ENCODE assay signal across 18 cellular contexts in the genomic region with DNA sequence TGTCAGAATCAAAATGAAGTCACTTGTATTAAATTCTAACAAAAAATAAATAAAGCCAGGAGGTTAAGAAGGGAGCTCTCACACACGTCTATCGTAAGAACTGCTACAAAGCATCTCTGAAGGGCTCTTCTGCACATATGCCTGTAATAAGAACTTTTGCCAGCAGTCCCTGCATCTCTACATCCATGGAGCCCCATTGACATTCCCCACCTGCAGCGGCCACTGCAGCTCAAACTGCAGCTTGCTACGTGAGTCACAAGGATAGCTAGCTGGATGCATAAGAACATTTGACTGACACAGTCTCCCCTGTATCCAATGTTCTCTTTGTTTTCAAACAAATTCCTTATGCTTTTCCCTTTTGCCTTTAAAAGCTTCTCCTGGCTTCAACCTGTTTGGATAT.
"Had no signal": no experiment of that assay in that cellular context is flagged by ENCODE, and none has a peak within 500 bp of the region (broad histone marks: within the 10 kb centered on the region; RNA-seq: fewer than 3 reads in every experiment).

No MANE protein-coding gene starts in this region.

- H3K9me3 Mint-ChIP-seq: activated CD4-positive, alpha-beta memory T cell treated with anti-CD3 and anti-CD28 coated beads for 36 hours; natural killer cell treated with Interleukin-12 subunit alpha and Interleukin-12 subunit beta and Interleukin-15 and Interleukin-18, amount 100 ng/mL, for 72 hours had no signal

- H3K4me3 ChIP-seq: lower lobe of right lung, thyroid gland had no signal

- H3K27me3 ChIP-seq: thyroid gland had no signal

- H3K4me3 Mint-ChIP-seq: activated B cell treated with CpG ODN at 0.5 μM for 24 hours; activated CD4-positive, alpha-beta memory T cell treated with anti-CD3 and anti-CD28 coated beads for 36 hours; activated naive CD8-positive, alpha-beta T cell treated with anti-CD3 and anti-CD28 coated beads for 36 hours; effector memory CD8-positive, alpha-beta T cell; natural killer cell treated with Interleukin-12 subunit alpha and Interleukin-12 subunit beta and Interleukin-15 and Interleukin-18, amount 100 ng/mL, for 72 hours; T-helper 2 cell treated with Interferon-gamma antibody and Interleukin-4, amounts not matched to agents 5 μg/mL and 100 μg/mL, for 36 hours had no signal

- H3K9me3 ChIP-seq: lower lobe of right lung, thyroid gland had no signal

- DNase-seq: activated B cell treated with CpG ODN at 0.5 μM for 24 hours; activated CD4-positive, alpha-beta memory T cell treated with anti-CD3 and anti-CD28 coated beads for 36 hours; activated CD4-positive, alpha-beta T cell treated with anti-CD3 and anti-CD28 coated beads for 4 hours; activated naive CD8-positive, alpha-beta T cell treated with anti-CD3 and anti-CD28 coated beads for 36 hours; amniotic stem cell; dermis blood vessel endothelial cell; effector memory CD8-positive, alpha-beta T cell; foreskin melanocyte; hypothalamus; lower lobe of right lung; nucleus accumbens; retina; stimulated activated CD8-positive, alpha-beta memory T cell treated with anti-CD3 and anti-CD28 coated beads, Interleukin-4, amount 100 ng/mL, for 48 hours; stimulated activated naive CD4-positive, alpha-beta T cell treated with Interleukin-2 at 50 U/mL for 16 hours; thyroid gland had no signal

- H3K36me3 ChIP-seq: lower lobe of right lung, thyroid gland had no signal

- H3K27me3 Mint-ChIP-seq: activated B cell treated with CpG ODN at 0.5 μM for 24 hours; activated CD4-positive, alpha-beta memory T cell treated with anti-CD3 and anti-CD28 coated beads for 36 hours; activated naive CD8-positive, alpha-beta T cell treated with anti-CD3 and anti-CD28 coated beads for 36 hours; effector memory CD8-positive, alpha-beta T cell; natural killer cell treated with Interleukin-12 subunit alpha and Interleukin-12 subunit beta and Interleukin-15 and Interleukin-18, amount 100 ng/mL, for 72 hours had no signal

- H3K27ac ChIP-seq: epithelial cell of prostate, lower lobe of right lung, thyroid gland had no signal

- H3K27ac Mint-ChIP-seq: activated B cell treated with CpG ODN at 0.5 μM for 24 hours; activated CD4-positive, alpha-beta memory T cell treated with anti-CD3 and anti-CD28 coated beads for 36 hours; activated naive CD8-positive, alpha-beta T cell treated with anti-CD3 and anti-CD28 coated beads for 36 hours; natural killer cell treated with Interleukin-12 subunit alpha and Interleukin-12 subunit beta and Interleukin-15 and Interleukin-18, amount 100 ng/mL, for 72 hours; T-helper 2 cell treated with Interferon-gamma antibody and Interleukin-4, amounts not matched to agents 5 μg/mL and 100 μg/mL, for 36 hours had no signal

- ATAC-seq: effector memory CD8-positive, alpha-beta T cell; natural killer cell treated with Interleukin-12 subunit alpha and Interleukin-12 subunit beta and Interleukin-15 and Interleukin-18, amount 100 ng/mL, for 72 hours had no signal
